ENCODE assay signal across 26 cellular contexts in genomic region chr10:21042536-21042935, GRCh38.
"Had no signal": no experiment of that assay in that cellular context is flagged by ENCODE, and none has a peak within 500 bp of the region (broad histone marks: within the 10 kb centered on the region; RNA-seq: fewer than 3 reads in every experiment).

No MANE protein-coding gene starts in this region.

- H3K27ac ChIP-seq: breast epithelium had no signal

- H3K4me3 Mint-ChIP-seq: activated B cell treated with CpG ODN at 0.5 μM for 24 hours; activated CD4-positive, alpha-beta memory T cell treated with anti-CD3 and anti-CD28 coated beads, Interleukin-2, amount 10 ng/mL, durations not matched to agents 7 days and 5 days; activated naive CD4-positive, alpha-beta T cell treated with anti-CD3 and anti-CD28 coated beads for 36 hours; activated naive CD8-positive, alpha-beta T cell; activated T-helper 17 cell treated with anti-CD3 and anti-CD28 coated beads, Interleukin-2, amount 50 U/mL, for 72 hours; central memory CD8-positive, alpha-beta T cell; T-helper 1 cell treated with Interleukin-12 subunit alpha and Interleukin-12 subunit beta and Interleukin-4 antibody, amounts not matched to agents 30 μg/mL and 1 μg/mL, for 36 hours had no signal

- H3K4me1 ChIP-seq: breast epithelium had no signal

- H3K27me3 Mint-ChIP-seq: activated B cell treated with CpG ODN at 0.5 μM for 24 hours; activated CD4-positive, alpha-beta memory T cell treated with anti-CD3 and anti-CD28 coated beads, Interleukin-2, amount 10 ng/mL, durations not matched to agents 7 days and 5 days; activated naive CD8-positive, alpha-beta T cell; activated T-helper 17 cell treated with anti-CD3 and anti-CD28 coated beads, Interleukin-2, amount 50 U/mL, for 72 hours had no signal

- H3K36me3 Mint-ChIP-seq: activated naive CD8-positive, alpha-beta T cell had no signal

- ATAC-seq: activated T-helper 17 cell treated with anti-CD3 and anti-CD28 coated beads, Interleukin-2, amount 50 U/mL, for 72 hours; Panc1; Right ventricle myocardium inferior had no signal

- H3K27ac Mint-ChIP-seq: activated B cell treated with CpG ODN at 0.5 μM for 24 hours; activated CD4-positive, alpha-beta memory T cell treated with anti-CD3 and anti-CD28 coated beads, Interleukin-2, amount 10 ng/mL, durations not matched to agents 7 days and 5 days; activated naive CD4-positive, alpha-beta T cell treated with anti-CD3 and anti-CD28 coated beads for 36 hours; activated naive CD8-positive, alpha-beta T cell; activated T-helper 17 cell treated with anti-CD3 and anti-CD28 coated beads, Interleukin-2, amount 50 U/mL, for 72 hours; T-helper 1 cell treated with Interleukin-12 subunit alpha and Interleukin-12 subunit beta and Interleukin-4 antibody, amounts not matched to agents 30 μg/mL and 1 μg/mL, for 36 hours had no signal

- DNase-seq: activated B cell treated with CpG ODN at 0.5 μM for 24 hours; activated CD4-positive, alpha-beta memory T cell treated with anti-CD3 and anti-CD28 coated beads, Interleukin-2, amount 10 ng/mL, durations not matched to agents 7 days and 5 days; activated CD4-positive, alpha-beta T cell treated with anti-CD3 and anti-CD28 coated beads, Interleukin-2, amount 50 U/mL, for 1 hour; activated gamma-delta T cell; activated naive CD4-positive, alpha-beta T cell treated with anti-CD3 and anti-CD28 coated beads for 36 hours; activated T-cell treated with anti-CD3 and anti-CD28 coated beads for 4 hours; activated T-cell treated with anti-CD3 and anti-CD28 coated beads, Interleukin-2, amount 50 U/mL, for 48 hours; KG1; MG63; MV-4-11; NCI-H1105; NCI-H1436; NCI-H1694 treated with DMSO at 0.1 percent for 48 hours; NCI-H2029 treated with DMSO at 0.1 percent for 48 hours; NCI-H345; NCI-H510A; NCI-H526 treated with DMSO at 0.1 percent for 48 hours; NCI-H82; RPMI8226 had no signal

- H3K4me1 Mint-ChIP-seq: activated B cell treated with CpG ODN at 0.5 μM for 24 hours; activated CD4-positive, alpha-beta memory T cell treated with anti-CD3 and anti-CD28 coated beads, Interleukin-2, amount 10 ng/mL, durations not matched to agents 7 days and 5 days; activated T-helper 17 cell treated with anti-CD3 and anti-CD28 coated beads, Interleukin-2, amount 50 U/mL, for 72 hours; central memory CD8-positive, alpha-beta T cell had no signal

- H3K27me3 ChIP-seq: breast epithelium, MG63 had no signal

- H3K9me3 Mint-ChIP-seq: activated CD4-positive, alpha-beta memory T cell treated with anti-CD3 and anti-CD28 coated beads, Interleukin-2, amount 10 ng/mL, durations not matched to agents 7 days and 5 days; activated T-helper 17 cell treated with anti-CD3 and anti-CD28 coated beads, Interleukin-2, amount 50 U/mL, for 72 hours; T-helper 1 cell treated with Interleukin-12 subunit alpha and Interleukin-12 subunit beta and Interleukin-4 antibody, amounts not matched to agents 30 μg/mL and 1 μg/mL, for 36 hours had no signal

- H3K9me3 ChIP-seq: breast epithelium, MG63 had no signal
